13 cellular contexts compared by ENCODE assay signal in the genomic region with DNA sequence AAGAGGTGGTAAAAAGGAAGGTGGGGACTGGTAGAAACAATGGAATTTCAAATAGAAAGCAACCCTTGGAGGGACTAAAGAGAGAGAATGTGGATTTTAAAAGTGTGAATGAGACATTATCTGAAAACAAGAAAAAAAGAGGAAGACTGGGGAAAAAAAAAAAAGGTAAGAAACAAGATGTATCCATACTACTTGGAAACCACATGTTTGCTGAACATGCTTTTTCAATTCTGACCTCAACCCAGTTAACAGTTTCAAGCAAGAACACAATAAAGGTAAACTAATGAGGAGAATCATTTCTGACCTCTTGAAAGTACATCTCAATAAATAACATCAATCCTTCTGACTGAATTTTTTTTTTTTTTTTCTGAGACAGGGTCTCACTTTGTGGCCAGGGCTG. TPM values are rescaled to one million over a fixed set of nuclear protein-coding genes. Genes with fewer than 3 reads are reported as not detected.
DNase-seq lines count a peak whose midpoint lies in the region; ATAC-seq and TF ChIP-seq lines count a peak whose summit lies in the region.
"Had no signal": no experiment of that assay in that cellular context is flagged by ENCODE, and none has a peak within 500 bp of the region (broad histone marks: within the 10 kb centered on the region; RNA-seq: fewer than 3 reads in every experiment).

No MANE protein-coding gene starts in this region.

- H3K4me2 ChIP-seq in KMS-11, result peak overlapping the region; percentile 91

- no peak for ATAC-seq in activated CD4-positive, alpha-beta T cell treated with anti-CD3 and anti-CD28 coated beads for 36 hours
- peak; percentile 10 for ATAC-seq in activated T-helper 17 cell treated with anti-CD3 and anti-CD28 coated beads, Interleukin-2, amount 50 U/mL, for 72 hours (replicated peaks)
- ATAC-seq in naive thymus-derived CD4-positive, alpha-beta T cell, result no peak
- ATAC-seq: left lung had no signal

- CTCF ChIA-PET in activated CD4-positive, alpha-beta T cell treated with anti-CD3 and anti-CD28 coated beads for 36 hours (lab: Charles Lee), result interaction anchor here (1.1 to 1.6 kb wide), 3 partner anchors 15 to 39 kb away, joined by 3 to 5 read pairs (median 5); no protein-coding TSS in a partner anchor
- CTCF ChIA-PET in naive thymus-derived CD4-positive, alpha-beta T cell (lab: Charles Lee), result interaction anchor here (0.7 kb wide), 1 partner anchor 1917 kb away, joined by 4 read pairs; no protein-coding TSS in a partner anchor

- no peaks in the 10 kb centered on the region for H3K9me3 Mint-ChIP-seq in activated CD4-positive, alpha-beta T cell treated with anti-CD3 and anti-CD28 coated beads for 36 hours (ENCODE audit: low read depth)
- H3K9me3 Mint-ChIP-seq in activated T-helper 17 cell treated with anti-CD3 and anti-CD28 coated beads, Interleukin-2, amount 50 U/mL, for 72 hours, result no peaks in the 10 kb centered on the region
- no peaks in the 10 kb centered on the region for H3K9me3 Mint-ChIP-seq in naive thymus-derived CD4-positive, alpha-beta T cell

- H4K20me1 ChIP-seq in KMS-11 (ENCODE audit: insufficient read depth), result peaks cover 4% of the 10 kb centered on the region

- H3K27me3 ChIP-seq in KMS-11 (ENCODE audit: insufficient read depth, low read depth), result no peaks in the 10 kb centered on the region
- no peaks in the 10 kb centered on the region for H3K27me3 ChIP-seq in naive thymus-derived CD4-positive, alpha-beta T cell (ENCODE audit: control insufficient read depth in 2 of 2, insufficient read depth in 2 of 2, low read length in 2 of 2)
- H3K27me3 ChIP-seq: cardiac muscle cell, left lung, spleen, upper lobe of left lung had no signal

- peaks cover 34% of the 10 kb centered on the region for H3K36me3 Mint-ChIP-seq in activated CD4-positive, alpha-beta T cell treated with anti-CD3 and anti-CD28 coated beads for 36 hours (ENCODE audit: low read depth)
- H3K36me3 Mint-ChIP-seq in activated T-helper 17 cell treated with anti-CD3 and anti-CD28 coated beads, Interleukin-2, amount 50 U/mL, for 72 hours (ENCODE audit: low read depth), result peaks cover 46% of the 10 kb centered on the region
- peaks cover 7 to 14% (median 10%) of the 10 kb centered on the region in 5 donors for H3K36me3 Mint-ChIP-seq in naive thymus-derived CD4-positive, alpha-beta T cell

- peaks cover 50% of the 10 kb centered on the region for H3K4me1 Mint-ChIP-seq in activated CD4-positive, alpha-beta T cell treated with anti-CD3 and anti-CD28 coated beads for 36 hours
- peaks cover 35% of the 10 kb centered on the region for H3K4me1 Mint-ChIP-seq in activated T-helper 17 cell treated with anti-CD3 and anti-CD28 coated beads, Interleukin-2, amount 50 U/mL, for 72 hours
- H3K4me1 Mint-ChIP-seq in naive thymus-derived CD4-positive, alpha-beta T cell, result peaks cover 37 to 76% (median 59%) of the 10 kb centered on the region in 7 donors

- peak overlapping the region; percentile 84 for H3K27ac Mint-ChIP-seq in activated CD4-positive, alpha-beta T cell treated with anti-CD3 and anti-CD28 coated beads for 36 hours
- H3K27ac Mint-ChIP-seq in activated T-helper 17 cell treated with anti-CD3 and anti-CD28 coated beads, Interleukin-2, amount 50 U/mL, for 72 hours, result peak overlapping the region; percentile 73
- H3K27ac Mint-ChIP-seq in naive thymus-derived CD4-positive, alpha-beta T cell, result peak overlapping the region in 5 of 9 donors; percentile 10 to 83 (median 25)

- H3K9ac ChIP-seq in KMS-11, result peak overlapping the region; percentile 82; the same call in 1 of the 2 replicates

- peak overlapping the region; percentile 93 for H3K27ac ChIP-seq in KMS-11
- H3K27ac ChIP-seq in naive thymus-derived CD4-positive, alpha-beta T cell (ENCODE audit: low read depth, low read length), result no peak overlapping the region
- H3K27ac ChIP-seq: cardiac muscle cell, left lung, spleen, upper lobe of left lung had no signal

- H3K27me3 Mint-ChIP-seq in activated CD4-positive, alpha-beta T cell treated with anti-CD3 and anti-CD28 coated beads for 36 hours, result no peaks in the 10 kb centered on the region
- no peaks in the 10 kb centered on the region for H3K27me3 Mint-ChIP-seq in activated T-helper 17 cell treated with anti-CD3 and anti-CD28 coated beads, Interleukin-2, amount 50 U/mL, for 72 hours
- H3K27me3 Mint-ChIP-seq in naive thymus-derived CD4-positive, alpha-beta T cell, result no peaks in the 10 kb centered on the region

- peaks cover 70% of the 10 kb centered on the region for H3K4me1 ChIP-seq in KMS-11 (ENCODE audit: low read depth, poor library complexity, severe bottlenecking)
- peaks cover 18 to 20% of the 10 kb centered on the region in 2 donors for H3K4me1 ChIP-seq in naive thymus-derived CD4-positive, alpha-beta T cell (ENCODE audit: control insufficient read depth in 2 of 2, insufficient read depth in 2 of 2, low read length in 2 of 2)

- 0 out of 2 replicates have a peak, but pooled peaks cover under 1% of the 10 kb centered on the region for H3K36me3 ChIP-seq in KMS-11 (ENCODE audit: insufficient read depth)
- H3K36me3 ChIP-seq in naive thymus-derived CD4-positive, alpha-beta T cell (ENCODE audit: control insufficient read depth in 2 of 3, insufficient read depth in 3 of 3, low read length in 3 of 3), result peaks cover 0 to 7% (median 0%) of the 10 kb centered on the region in 3 experiments

- DNase-seq in activated CD4-positive, alpha-beta T cell treated with anti-CD3 and anti-CD28 coated beads for 36 hours, result no peak
- DNase-seq in activated CD4-positive, alpha-beta T cell treated with anti-CD3 and anti-CD28 coated beads for 1 hour, result no peak
- no peak for DNase-seq in naive thymus-derived CD4-positive, alpha-beta T cell
- no peak for DNase-seq in activated effector memory CD4-positive, alpha-beta T cell treated with Interleukin-2 at 50 U/mL for 16 hours
- DNase-seq in NCI-H69 (lab: John Stamatoyannopoulos, UW), result no peak
- no peak for DNase-seq in DMS53 treated with DMSO at 0.1 percent for 48 hours (lab: John Stamatoyannopoulos, UW; ENCODE audit: unreplicated experiment)
- DNase-seq: left lung, spleen, upper lobe of left lung had no signal

- intact Hi-C loops in activated CD4-positive, alpha-beta T cell treated with anti-CD3 and anti-CD28 coated beads for 36 hours (cut with DNase I, micrococcal nuclease), result loop anchor here in 1 of 2 experiments (10.0 kb wide), 2 partner anchors 1078 to 1922 kb away; a partner anchor contains a TSS
- intact Hi-C loops in naive thymus-derived CD4-positive, alpha-beta T cell (cut with micrococcal nuclease), result no loop called here

- H3K9me3 ChIP-seq in naive thymus-derived CD4-positive, alpha-beta T cell (ENCODE audit: control insufficient read depth in 2 of 3, low read length in 3 of 3), result no peaks in the 10 kb centered on the region
- H3K9me3 ChIP-seq: left lung, spleen, upper lobe of left lung had no signal

- peak overlapping the region; percentile 97 for H3K4me3 Mint-ChIP-seq in activated CD4-positive, alpha-beta T cell treated with anti-CD3 and anti-CD28 coated beads for 36 hours
- peak overlapping the region; percentile 99 for H3K4me3 Mint-ChIP-seq in activated T-helper 17 cell treated with anti-CD3 and anti-CD28 coated beads, Interleukin-2, amount 50 U/mL, for 72 hours
- H3K4me3 Mint-ChIP-seq in naive thymus-derived CD4-positive, alpha-beta T cell, result peak overlapping the region; percentile 27 to 100 (median 66)

- H3K4me3 ChIP-seq in KMS-11 (IDR thresholded peaks at IDR 0.05; ENCODE audit: insufficient read depth, low read depth, low read length), result no peak overlapping the region
- H3K4me3 ChIP-seq in naive thymus-derived CD4-positive, alpha-beta T cell (ENCODE audit: low read length), result no peak overlapping the region
- H3K4me3 ChIP-seq: cardiac muscle cell, left lung, spleen, upper lobe of left lung had no signal

- POLR2A ChIA-PET in activated CD4-positive, alpha-beta T cell treated with anti-CD3 and anti-CD28 coated beads for 36 hours (lab: Charles Lee), result interaction anchor here (0.7 to 1.0 kb wide), 2 partner anchors 32 to 54 kb away, joined by 3 read pairs; no protein-coding TSS in a partner anchor
- POLR2A ChIA-PET in naive thymus-derived CD4-positive, alpha-beta T cell (lab: Charles Lee), result no interaction called here

- TF ChIP-seq CTCF in KMS-11 (conservative IDR thresholded peaks at IDR 0.05; ENCODE audit: low read depth, low read length), result no peak

- peaks cover 77% of the 10 kb centered on the region for H3K79me2 ChIP-seq in KMS-11 (ENCODE audit: insufficient read depth, low read depth)

- H2AFZ ChIP-seq in KMS-11 (ENCODE audit: low read depth), result 0 out of 2 replicates have a peak overlapping the region, but pooled peaks have one; percentile 7

RNA-seq across cellular contexts. Expression of a gene that starts 2.6 kb away (rescaled TPM):
- 10 to 100 TPM; 56.3 to 58.5 TPM for total RNA-seq in activated CD4-positive, alpha-beta T cell treated with anti-CD3 and anti-CD28 coated beads for 36 hours
- total RNA-seq in activated T-helper 17 cell treated with anti-CD3 and anti-CD28 coated beads, Interleukin-2, amount 50 U/mL, for 72 hours, result 10 to 100 TPM; 23.2 to 48.6 TPM
- total RNA-seq in naive thymus-derived CD4-positive, alpha-beta T cell, result 10 to 100 TPM; 10.5 to 23.3 (median 13.8) TPM
- 10 to 100 TPM; 27.6 to 31.8 TPM for polyA plus RNA-seq in naive thymus-derived CD4-positive, alpha-beta T cell

RNA-seq across cellular contexts. Expression of a gene that starts 18.2 kb away (rescaled TPM):
- not detected for total RNA-seq in activated CD4-positive, alpha-beta T cell treated with anti-CD3 and anti-CD28 coated beads for 36 hours
- total RNA-seq in activated T-helper 17 cell treated with anti-CD3 and anti-CD28 coated beads, Interleukin-2, amount 50 U/mL, for 72 hours, result not detected
- total RNA-seq in naive thymus-derived CD4-positive, alpha-beta T cell, result not detected
- polyA plus RNA-seq in naive thymus-derived CD4-positive, alpha-beta T cell, result not detected
- total RNA-seq: A172, cardiac muscle cell, spleen had no signal
- polyA plus RNA-seq: cardiac muscle cell had no signal

Comparison
In these comparisons a context has a peak if more than half of its experiments do, and no peak if none do; other contexts are left out.
1. H3K27ac Mint-ChIP-seq: peak in every context shown above with its lines; median percentile 84 in activated CD4-positive, alpha-beta T cell treated with anti-CD3 and anti-CD28 coated beads for 36 hours; 73 in activated T-helper 17 cell treated with anti-CD3 and anti-CD28 coated beads, Interleukin-2, amount 50 U/mL, for 72 hours; 25 in naive thymus-derived CD4-positive, alpha-beta T cell.